In the genomic region with DNA sequence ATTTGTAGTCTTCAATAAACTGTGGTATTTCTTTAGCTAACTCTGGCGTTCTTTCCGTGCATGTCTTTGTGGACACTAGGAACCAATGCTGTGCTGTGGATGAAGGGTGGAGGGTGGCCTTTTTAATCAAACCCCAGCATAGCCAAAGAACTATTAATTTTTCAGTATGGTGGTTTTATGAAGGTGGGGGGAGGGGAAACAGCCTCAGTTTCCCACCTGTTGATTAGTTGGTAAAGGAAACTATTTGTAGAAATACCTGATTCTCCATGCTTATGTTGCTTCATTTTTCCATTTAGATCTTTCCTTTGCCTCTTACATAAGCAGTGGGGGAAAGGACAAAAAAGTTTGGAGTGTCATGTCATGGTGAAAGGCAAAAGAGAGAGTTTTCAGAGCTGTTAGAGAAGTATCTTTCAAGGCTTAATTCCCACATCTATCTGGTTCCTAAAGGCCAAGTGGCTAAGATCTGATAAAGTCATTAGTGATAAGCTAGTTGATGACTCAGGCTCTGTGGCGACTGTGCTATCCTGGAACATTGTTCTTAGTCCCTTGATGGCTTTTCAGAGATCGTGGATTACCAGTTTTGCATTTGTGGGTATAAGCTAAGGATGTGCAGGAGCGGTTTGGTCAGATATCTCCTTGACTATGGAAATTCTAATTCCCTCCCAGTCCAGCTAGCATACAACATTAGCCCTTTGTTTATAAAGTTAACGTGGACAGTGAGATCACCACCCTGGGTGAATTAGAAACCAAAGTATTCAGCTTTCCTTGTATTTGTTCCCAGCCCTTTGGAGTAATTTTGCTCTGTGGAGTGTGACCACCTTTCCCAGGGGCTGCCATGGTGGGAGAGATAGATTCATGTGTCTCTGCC, we compare ENCODE assay signal across 16 cellular contexts. TPM values are rescaled to one million over a fixed set of nuclear protein-coding genes. Genes with fewer than 3 reads are reported as not detected.
DNase-seq lines count a peak whose midpoint lies in the region; ATAC-seq and TF ChIP-seq lines count a peak whose summit lies in the region.
"Had no signal": no experiment of that assay in that cellular context is flagged by ENCODE, and none has a peak within 500 bp of the region (broad histone marks: within the 10 kb centered on the region; RNA-seq: fewer than 3 reads in every experiment).

No MANE protein-coding gene starts in this region.

- H3K4me1 Mint-ChIP-seq in activated naive CD4-positive, alpha-beta T cell treated with anti-CD3 and anti-CD28 coated beads, Interleukin-2, amount 10 ng/mL, durations not matched to agents 7 days and 5 days, result peaks cover 35% of the 10 kb centered on the region
- no peaks in the 10 kb centered on the region for H3K4me1 Mint-ChIP-seq in activated B cell treated with CpG ODN at 0.5 μM for 24 hours
- peaks cover 24% of the 10 kb centered on the region for H3K4me1 Mint-ChIP-seq in endodermal cell

- no peak for ATAC-seq in activated B cell treated with CpG ODN at 0.5 μM for 24 hours (ENCODE audit: low read depth)
- ATAC-seq: mucosa of descending colon, PC-3 had no signal

- H3K9me3 ChIP-seq in endodermal cell (ENCODE audit: control insufficient read depth, low read length) (no peaks in the 10 kb centered on the region), smooth muscle cell (replicated peaks; ENCODE audit: low read depth) (no peaks in the 10 kb centered on the region), OCI-LY7 (ENCODE audit: low read length) (no peaks in the 10 kb centered on the region)
- H3K9me3 ChIP-seq: mucosa of descending colon had no signal

- WGBS in endodermal cell (ENCODE audit: insufficient coverage in 1 of 2, insufficient read length in 1 of 2), 2 experiments, result 83 to 90% methylated on average over 1 to 5 of the region's 6 CpGs
- 44% methylated on average over 6 of the region's 6 CpGs for WGBS in smooth muscle cell (ENCODE audit: low lambda C conversion rate)

- CTCF ChIA-PET in activated naive CD4-positive, alpha-beta T cell treated with anti-CD3 and anti-CD28 coated beads, Interleukin-2, amount 10 ng/mL, durations not matched to agents 7 days and 5 days (lab: Charles Lee), result interaction anchor here (0.9 to 2.6 kb wide), 2 partner anchors 64 to 71 kb away, joined by 3 to 13 read pairs; no protein-coding TSS in a partner anchor
- CTCF ChIA-PET in activated B cell treated with CpG ODN at 0.5 μM for 24 hours (lab: Charles Lee) (interaction anchor here (1.1 kb wide), 1 partner anchor 70 kb away, joined by 3 read pairs; no protein-coding TSS in a partner anchor), OCI-LY7 (lab: Charles Lee; ENCODE audit: unreplicated experiment) (no interaction called here)

- no peak for DNase-seq in activated naive CD4-positive, alpha-beta T cell treated with anti-CD3 and anti-CD28 coated beads, Interleukin-2, amount 10 ng/mL, durations not matched to agents 7 days and 5 days
- no peak for DNase-seq in activated naive CD4-positive, alpha-beta T cell treated with anti-CD3 and anti-CD28 coated beads, Interleukin-2, amount 50 U/mL, for 16 hours
- no peak for DNase-seq in activated B cell treated with CpG ODN at 0.5 μM for 24 hours
- DNase-seq in endodermal cell, result no peak
- no peak for DNase-seq in smooth muscle cell (lab: John Stamatoyannopoulos, UW; ENCODE audit: unreplicated experiment)
- DNase-seq in cortex of kidney (lab: John Stamatoyannopoulos, UW), result no peak
- no peak for DNase-seq in HK-2 (ENCODE audit: unreplicated experiment)
- DNase-seq in OCI-LY7 (ENCODE audit: low spot score), result no peak
- DNase-seq: DMS79; effector CD4-positive, alpha-beta T cell; foreskin melanocyte; mucosa of descending colon; NCI-H1092 treated with DMSO at 0.1 percent for 48 hours; PC-3 had no signal

- H3K27ac Mint-ChIP-seq in activated naive CD4-positive, alpha-beta T cell treated with anti-CD3 and anti-CD28 coated beads, Interleukin-2, amount 10 ng/mL, durations not matched to agents 7 days and 5 days, result peak overlapping the region; percentile 66
- H3K27ac Mint-ChIP-seq in activated B cell treated with CpG ODN at 0.5 μM for 24 hours (peak overlapping the region; percentile 4), endodermal cell (peak overlapping the region; percentile 77)

- no peak overlapping the region for H3K4me3 Mint-ChIP-seq in activated naive CD4-positive, alpha-beta T cell treated with anti-CD3 and anti-CD28 coated beads, Interleukin-2, amount 10 ng/mL, durations not matched to agents 7 days and 5 days
- H3K4me3 Mint-ChIP-seq in activated B cell treated with CpG ODN at 0.5 μM for 24 hours (no peak overlapping the region), endodermal cell (no peak overlapping the region)

- H3F3A ChIP-seq in smooth muscle cell (ENCODE audit: low read depth), result peaks cover 15% of the 10 kb centered on the region

- H4K20me1 ChIP-seq in smooth muscle cell (ENCODE audit: low read depth) (peaks cover 46% of the 10 kb centered on the region), OCI-LY7 (ENCODE audit: insufficient read depth, low read length) (peaks cover 7% of the 10 kb centered on the region; the same call in 1 of the 2 replicates)

- peaks cover under 1% of the 10 kb centered on the region for H3K79me2 ChIP-seq in smooth muscle cell (ENCODE audit: low read depth)
- H3K79me2 ChIP-seq in OCI-LY7 (ENCODE audit: insufficient read depth, low read depth, low read length), result no peaks in the 10 kb centered on the region

- no peaks in the 10 kb centered on the region for H3K27me3 Mint-ChIP-seq in activated naive CD4-positive, alpha-beta T cell treated with anti-CD3 and anti-CD28 coated beads, Interleukin-2, amount 10 ng/mL, durations not matched to agents 7 days and 5 days
- H3K27me3 Mint-ChIP-seq in activated B cell treated with CpG ODN at 0.5 μM for 24 hours (no peaks in the 10 kb centered on the region), endodermal cell (ENCODE audit: insufficient read depth) (no peaks in the 10 kb centered on the region)

- H3K27ac ChIP-seq in endodermal cell (ENCODE audit: low read depth, low read length) (no peak overlapping the region), smooth muscle cell (ENCODE audit: low read depth) (peak overlapping the region; percentile 77), OCI-LY7 (ENCODE audit: low read depth, low read length, poor library complexity, severe bottlenecking) (no peak overlapping the region)

- POLR2A ChIA-PET in activated B cell treated with CpG ODN at 0.5 μM for 24 hours (lab: Charles Lee), result interaction anchor here (0.5 kb wide), 1 partner anchor 95 kb away, joined by 7 read pairs; no protein-coding TSS in a partner anchor
- POLR2A ChIA-PET in OCI-LY7 (lab: Charles Lee), result interaction anchor here (0.9 kb wide), 1 partner anchor 69 kb away, joined by 3 read pairs; no protein-coding TSS in a partner anchor

- H2AFZ ChIP-seq in smooth muscle cell (ENCODE audit: low read depth), result no peak overlapping the region
- H2AFZ ChIP-seq in OCI-LY7 (ENCODE audit: low read length), result no peak overlapping the region

- peak overlapping the region; percentile 13 for H3K4me2 ChIP-seq in smooth muscle cell
- no peak overlapping the region for H3K4me2 ChIP-seq in OCI-LY7 (ENCODE audit: low read length)

- intact Hi-C loops in activated B cell treated with CpG ODN at 0.5 μM for 24 hours (cut with micrococcal nuclease) (no loop called here), OCI-LY7 (cut with micrococcal nuclease; ENCODE audit: unreplicated experiment) (no loop called here)

- peak overlapping the region; percentile 34 for H3K4me3 ChIP-seq in endodermal cell (ENCODE audit: low read length)
- H3K4me3 ChIP-seq in smooth muscle cell, result no peak overlapping the region
- no peak overlapping the region for H3K4me3 ChIP-seq in OCI-LY7 (ENCODE audit: low read depth, low read length, poor library complexity, severe bottlenecking)
- H3K4me3 ChIP-seq: mucosa of descending colon had no signal

- H3K9ac ChIP-seq in endodermal cell (ENCODE audit: extremely low read depth, low read length, poor library complexity, severe bottlenecking) (no peak overlapping the region), smooth muscle cell (ENCODE audit: low read depth) (no peak overlapping the region)

- TF ChIP-seq CTCF in activated B cell treated with CpG ODN at 0.5 μM for 24 hours (IDR thresholded peaks at IDR 0.05) (no peak), endodermal cell (conservative IDR thresholded peaks at IDR 0.05) (no peak), smooth muscle cell (IDR thresholded peaks at IDR 0.05; ENCODE audit: borderline replicate concordance, insufficient read depth, poor library complexity, severe bottlenecking) (no peak), OCI-LY7 (conservative IDR thresholded peaks at IDR 0.05; ENCODE audit: low read length) (no peak)

- H3K27me3 ChIP-seq in endodermal cell (ENCODE audit: control insufficient read depth, insufficient read depth, low read length, poor library complexity, severe bottlenecking), result no peaks in the 10 kb centered on the region
- no peaks in the 10 kb centered on the region for H3K27me3 ChIP-seq in smooth muscle cell (ENCODE audit: low read depth)

- H3K36me3 ChIP-seq in endodermal cell (ENCODE audit: control insufficient read depth, insufficient read depth, low read length) (peaks cover 85% of the 10 kb centered on the region), smooth muscle cell (ENCODE audit: low read depth) (peaks cover 8% of the 10 kb centered on the region), OCI-LY7 (ENCODE audit: insufficient read depth, low read length) (peaks cover 88% of the 10 kb centered on the region)

- H3K36me3 Mint-ChIP-seq in activated naive CD4-positive, alpha-beta T cell treated with anti-CD3 and anti-CD28 coated beads, Interleukin-2, amount 10 ng/mL, durations not matched to agents 7 days and 5 days, result peaks cover 61% of the 10 kb centered on the region
- H3K36me3 Mint-ChIP-seq in activated B cell treated with CpG ODN at 0.5 μM for 24 hours (ENCODE audit: low read depth) (peaks cover 84% of the 10 kb centered on the region), endodermal cell (ENCODE audit: low read depth) (peaks cover 77% of the 10 kb centered on the region)

- H3K9me3 Mint-ChIP-seq in activated naive CD4-positive, alpha-beta T cell treated with anti-CD3 and anti-CD28 coated beads, Interleukin-2, amount 10 ng/mL, durations not matched to agents 7 days and 5 days, result no peaks in the 10 kb centered on the region
- no peaks in the 10 kb centered on the region for H3K9me3 Mint-ChIP-seq in activated B cell treated with CpG ODN at 0.5 μM for 24 hours
- H3K9me3 Mint-ChIP-seq in endodermal cell, result no peaks in the 10 kb centered on the region

- H3K4me1 ChIP-seq in endodermal cell (ENCODE audit: control insufficient read depth, insufficient read depth, low read length) (peaks cover 13% of the 10 kb centered on the region), smooth muscle cell (ENCODE audit: low read depth) (no peaks in the 10 kb centered on the region), OCI-LY7 (ENCODE audit: insufficient read depth, low read length, poor library complexity, severe bottlenecking) (no peaks in the 10 kb centered on the region)

- H3K9me2 ChIP-seq in OCI-LY7 (ENCODE audit: insufficient read depth, low read length), result no peaks in the 10 kb centered on the region

- no TSS peak for BruUV-seq in OCI-LY7 (replicated peaks; lab: Mats Ljungman, UMichigan)

RNA-seq across cellular contexts. Expression of a gene that starts 8.7 kb away (rescaled TPM):
- 89.4 and 93.0 TPM in 2 replicates for total RNA-seq in activated B cell treated with CpG ODN at 0.5 μM for 24 hours
- total RNA-seq in endodermal cell, result 10 to 100 TPM; 55.7 to 59.4 TPM
- 89.7 TPM for polyA plus RNA-seq in endodermal cell (2013, experiment 1 of 2)
- polyA plus RNA-seq in endodermal cell (2013, experiment 2 of 2), result 79.8 TPM
- 57.8 and 73.7 TPM in 2 replicates for total RNA-seq in smooth muscle cell
- polyA plus RNA-seq in smooth muscle cell, result 89.7 and 91.6 TPM in 2 replicates
- 196 and 208 TPM in 2 replicates for total RNA-seq in OCI-LY7 (2014; rRNA removed; shearing (Covaris generic))
- total RNA-seq in OCI-LY7 (2022), result 170 and 174 TPM in 2 replicates

RNA-seq across cellular contexts. Expression of a gene that starts 42.9 kb away (rescaled TPM):
- total RNA-seq in activated B cell treated with CpG ODN at 0.5 μM for 24 hours (209 and 234 TPM in 2 replicates), endodermal cell (100 to 1,000 TPM; 198 to 224 TPM), smooth muscle cell (104 and 108 TPM in 2 replicates), OCI-LY7 (2022) (176 and 179 TPM in 2 replicates)
- polyA plus RNA-seq in endodermal cell (2013, experiment 1 of 2), result 144 TPM
- 132 TPM for polyA plus RNA-seq in endodermal cell (2013, experiment 2 of 2)
- 130 and 143 TPM in 2 replicates for polyA plus RNA-seq in smooth muscle cell
- total RNA-seq in OCI-LY7 (2014; rRNA removed; shearing (Covaris generic)), result 80.4 and 98.6 TPM in 2 replicates

RNA-seq across cellular contexts. Expression of a gene that starts 57.2 kb away (rescaled TPM):
- not detected in 2 replicates for total RNA-seq in activated B cell treated with CpG ODN at 0.5 μM for 24 hours
- not detected for total RNA-seq in endodermal cell
- not detected for polyA plus RNA-seq in endodermal cell (2013, experiment 1 of 2)
- polyA plus RNA-seq in endodermal cell (2013, experiment 2 of 2), result 0.21 TPM
- not detected in 2 replicates for total RNA-seq in smooth muscle cell
- 0.14 TPM in 1 of 2 replicates, not detected in the other for polyA plus RNA-seq in smooth muscle cell
- total RNA-seq in OCI-LY7 (2014; rRNA removed; shearing (Covaris generic)), result not detected in 2 replicates
- total RNA-seq in OCI-LY7 (2022), result not detected in 2 replicates
- total RNA-seq: mucosa of descending colon; PC-3; T-helper 1 cell treated with Interleukin-12 subunit alpha and Interleukin-12 subunit beta and Interleukin-4 antibody, amounts not matched to agents 30 ng/mL and 1 ng/mL, for 36 hours; urinary bladder had no signal

RNA-seq across cellular contexts. Expression of a gene that starts 57.6 kb away (rescaled TPM):
- not detected in 2 replicates for total RNA-seq in activated B cell treated with CpG ODN at 0.5 μM for 24 hours
- not detected for total RNA-seq in endodermal cell
- polyA plus RNA-seq in endodermal cell (2013, experiment 1 of 2), result not detected
- not detected for polyA plus RNA-seq in endodermal cell (2013, experiment 2 of 2)
- not detected in 2 replicates for total RNA-seq in smooth muscle cell
- not detected in 2 replicates for polyA plus RNA-seq in smooth muscle cell
- not detected in 2 replicates for total RNA-seq in OCI-LY7 (2014; rRNA removed; shearing (Covaris generic))
- not detected in 2 replicates for total RNA-seq in OCI-LY7 (2022)
- total RNA-seq: mucosa of descending colon; PC-3; T-helper 1 cell treated with Interleukin-12 subunit alpha and Interleukin-12 subunit beta and Interleukin-4 antibody, amounts not matched to agents 30 ng/mL and 1 ng/mL, for 36 hours; urinary bladder had no signal
- polyA plus RNA-seq: urinary bladder had no signal

Comparison
In these comparisons a context has a peak if more than half of its experiments do, and no peak if none do; other contexts are left out.
1. H3K27ac Mint-ChIP-seq: peak in every context shown above with its lines; median percentile 77 in endodermal cell; 66 in activated naive CD4-positive, alpha-beta T cell treated with anti-CD3 and anti-CD28 coated beads, Interleukin-2, amount 10 ng/mL, durations not matched to agents 7 days and 5 days; 4 in activated B cell treated with CpG ODN at 0.5 μM for 24 hours.